ENCODE assay signal across 1 cellular context in the genomic region with DNA sequence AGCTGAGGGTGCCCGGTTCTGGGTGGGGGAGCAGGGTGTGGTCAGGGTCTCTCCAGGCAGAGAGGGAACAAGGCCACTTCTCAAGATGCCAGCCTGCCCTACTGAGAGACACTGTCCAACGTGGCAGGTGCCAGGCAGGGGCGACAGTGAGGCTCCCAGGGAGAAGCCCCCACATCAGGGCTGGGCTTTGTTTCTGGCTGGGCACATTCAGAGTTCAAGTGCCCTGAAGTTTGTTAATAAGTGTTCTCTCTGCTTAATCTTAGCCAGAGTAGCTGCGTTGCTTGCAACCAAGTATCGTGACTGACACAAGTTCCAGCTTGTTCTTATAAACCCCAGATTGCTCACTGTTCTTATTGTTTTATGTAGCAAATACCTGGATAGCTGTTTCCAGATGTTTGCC.
TF ChIP-seq lines count a peak whose summit lies in the region.

No MANE protein-coding gene starts in this region.

TF ChIP-seq in SK-N-SH, 30 proteins besides CTCF, POLR2A, EP300 and RAD21:
- TF ChIP-seq POLR2AphosphoS5 (IDR thresholded peaks at IDR 0.05; ENCODE audit: low read depth, low read length) (no peak), EZH2phosphoT487 (IDR thresholded peaks at IDR 0.05; ENCODE audit: borderline replicate concordance, low read depth) (no peak), SIN3A (IDR thresholded peaks at IDR 0.05; ENCODE audit: borderline replicate concordance, low read depth, low read length) (no peak)
- TF ChIP-seq, protein P1, sequence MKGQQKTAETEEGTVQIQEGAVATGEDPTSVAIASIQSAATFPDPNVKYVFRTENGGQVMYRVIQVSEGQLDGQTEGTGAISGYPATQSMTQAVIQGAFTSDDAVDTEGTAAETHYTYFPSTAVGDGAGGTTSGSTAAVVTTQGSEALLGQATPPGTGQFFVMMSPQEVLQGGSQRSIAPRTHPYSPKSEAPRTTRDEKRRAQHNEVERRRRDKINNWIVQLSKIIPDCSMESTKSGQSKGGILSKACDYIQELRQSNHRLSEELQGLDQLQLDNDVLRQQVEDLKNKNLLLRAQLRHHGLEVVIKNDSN (IDR thresholded peaks at IDR 0.05; ENCODE audit: borderline replicate concordance, low read depth), result no peak
